ENCODE assay signal across 8 cellular contexts in genomic region chr6:160102956-160103824, GRCh38. TPM values are rescaled to one million over a fixed set of nuclear protein-coding genes. Genes with fewer than 3 reads are reported as not detected.
A peak's percentile ranks its signal among the peaks of the same experiment; 100 is the strongest.
DNase-seq lines count a peak whose midpoint lies in the region; ATAC-seq and TF ChIP-seq lines count a peak whose summit lies in the region.

No MANE protein-coding gene starts in this region.

- ATAC-seq in HG03342 (IDR thresholded peaks at IDR 0.05; ENCODE audit: unreplicated experiment), result no peak

- H3K9me3 ChIP-seq in NT2/D1 (ENCODE audit: insufficient read depth, low read length), result no peaks in the 10 kb centered on the region
- H3K9me3 ChIP-seq in colonic mucosa, result no peaks in the 10 kb centered on the region

- H3K4me3 Mint-ChIP-seq in osteocyte (ENCODE audit: unreplicated experiment), result no peak overlapping the region

- H3K27ac ChIP-seq in colonic mucosa, result no peak overlapping the region

- H3K4me3 ChIP-seq in AG09309 (ENCODE audit: control insufficient read depth, low read depth, low read length) (no peak overlapping the region), NT2/D1 (ENCODE audit: insufficient read length, low read depth) (no peak overlapping the region), colonic mucosa (no peak overlapping the region)

- H3K4me1 ChIP-seq in NT2/D1 (ENCODE audit: insufficient read depth, insufficient read length) (peaks cover 5% of the 10 kb centered on the region), colonic mucosa (no peaks in the 10 kb centered on the region)

- TF ChIP-seq CTCF in AG09309 (IDR thresholded peaks at IDR 0.05; ENCODE audit: control insufficient read depth, insufficient read depth, low read depth, low read length, missing control alignments) (peak; percentile 52), GM12873 (IDR thresholded peaks at IDR 0.05; ENCODE audit: insufficient read depth, low read depth, low read length, missing control alignments) (peak; percentile 58), colonic mucosa (IDR thresholded peaks at IDR 0.05) (peak; percentile 40), osteocyte (IDR thresholded peaks at IDR 0.05) (peak; percentile 46)

- H3K27me3 ChIP-seq in NT2/D1 (ENCODE audit: insufficient read depth, insufficient read length) (no peaks in the 10 kb centered on the region), colonic mucosa (no peaks in the 10 kb centered on the region)

- no peak overlapping the region for H3K27ac Mint-ChIP-seq in osteocyte (ENCODE audit: unreplicated experiment)

- H3K36me3 Mint-ChIP-seq in osteocyte (ENCODE audit: unreplicated experiment), result peaks cover 56% of the 10 kb centered on the region

- no peak for DNase-seq in AG09309 (ENCODE audit: low read depth)
- peak; percentile 16 for DNase-seq in NT2/D1 (ENCODE audit: low read depth, low spot score)
- DNase-seq in colonic mucosa, result peak; percentile 51
- DNase-seq in osteocyte (ENCODE audit: extremely low spot score, unreplicated experiment), result no peak
- no peak for DNase-seq in GM19238 (ENCODE audit: insufficient read length, low spot score)
- DNase-seq in NOMO-1 treated with DMSO at 0.1 percent for 48 hours (lab: John Stamatoyannopoulos, UW; ENCODE audit: unreplicated experiment), result no peak

- peaks cover 1% of the 10 kb centered on the region for H3K4me1 Mint-ChIP-seq in osteocyte (ENCODE audit: unreplicated experiment)

- H3K36me3 ChIP-seq in NT2/D1 (ENCODE audit: insufficient read depth, insufficient read length, low read length) (peaks cover 55% of the 10 kb centered on the region), colonic mucosa (peaks cover 12% of the 10 kb centered on the region)

- intact Hi-C loops in colonic mucosa (cut with DNase I), result no loop called here

- no peaks in the 10 kb centered on the region for H3K9me3 Mint-ChIP-seq in osteocyte (ENCODE audit: unreplicated experiment)

- no peaks in the 10 kb centered on the region for H3K27me3 Mint-ChIP-seq in osteocyte (ENCODE audit: unreplicated experiment)

- H3K9ac ChIP-seq in NT2/D1 (ENCODE audit: insufficient read length, low read depth) (no peak overlapping the region), colonic mucosa (ENCODE audit: low read depth in 2 of 2, low read length in 2 of 2) (no peak overlapping the region)

RNA-seq across cellular contexts. Expression of gene SLC22A1, which starts 18.4 kb away (rescaled TPM):
- 1 to 10 TPM in 1 of 2 donors, under 1 TPM in 1; 0.74 to 2.3 TPM for total RNA-seq in colonic mucosa
- 1.0 and 1.5 TPM in 2 replicates for total RNA-seq in osteocyte

Comparison
In these comparisons a context has a peak if more than half of its experiments do, and no peak if none do; other contexts are left out.
1. DNase-seq: peak in NT2/D1 (single experiment) and colonic mucosa (single experiment); none in AG09309 (single experiment), osteocyte (single experiment), GM19238 (single experiment) and NOMO-1 treated with DMSO at 0.1 percent for 48 hours (single experiment).
2. Peak in every context shown above with its lines, with median percentiles within 50 percentile points of each other: CTCF ChIP-seq.